17 cellular contexts compared by ENCODE assay signal in genomic region chr6:110953633-110954303, GRCh38. TPM values are rescaled to one million over a fixed set of nuclear protein-coding genes. Genes with fewer than 3 reads are reported as not detected.
DNase-seq lines count a peak whose midpoint lies in the region; ATAC-seq, FAIRE-seq and TF ChIP-seq lines count a peak whose summit lies in the region.
"Had no signal": no experiment of that assay in that cellular context is flagged by ENCODE, and none has a peak within 500 bp of the region (broad histone marks: within the 10 kb centered on the region; RNA-seq: fewer than 3 reads in every experiment).

No MANE protein-coding gene starts in this region.

- ATAC-seq in A549 (no peak), GM21717 (IDR thresholded peaks at IDR 0.05; ENCODE audit: unreplicated experiment) (no peak)
- ATAC-seq: HepG2 had no signal

- H3K27me3 ChIP-seq in Loucy (ENCODE audit: insufficient read depth, low read length, poor library complexity, severe bottlenecking) (no peaks in the 10 kb centered on the region), prostate gland (replicated peaks; ENCODE audit: insufficient read depth) (no peaks in the 10 kb centered on the region), left ventricle myocardium inferior (ENCODE audit: low read depth) (no peaks in the 10 kb centered on the region)
- H3K27me3 ChIP-seq: BLaER1 had no signal

- intact Hi-C loops in prostate gland (cut with DNase I), result loop anchor here (10.0 kb wide), 1 partner anchor 79 kb away; the partner anchor contains the start of gene AMD1
- intact Hi-C loops in left ventricle myocardium inferior (cut with micrococcal nuclease), result loop anchor here (10.0 kb wide), 1 partner anchor 419 kb away; no protein-coding TSS in a partner anchor

- no peaks in the 10 kb centered on the region for H4K20me1 ChIP-seq in Loucy (ENCODE audit: insufficient read depth, low read length, poor library complexity, severe bottlenecking)
- H4K20me1 ChIP-seq: BLaER1 had no signal

- no peaks in the 10 kb centered on the region for H3K9me2 ChIP-seq in Loucy (replicated peaks; ENCODE audit: low read depth, low read length)

- H3K36me3 ChIP-seq in Loucy (ENCODE audit: insufficient read depth, low read length) (no peaks in the 10 kb centered on the region), prostate gland (no peaks in the 10 kb centered on the region), left ventricle myocardium inferior (no peaks in the 10 kb centered on the region)
- H3K36me3 ChIP-seq: BLaER1 had no signal

- H3K4me2 ChIP-seq in A549 (no peak overlapping the region; the same call in 2 of the 3 replicates), Loucy (ENCODE audit: low read depth, low read length, poor library complexity, severe bottlenecking) (no peak overlapping the region)
- H3K4me2 ChIP-seq: BLaER1 had no signal

- H3K4me3 ChIP-seq in A549 (no peak overlapping the region), Loucy (ENCODE audit: low read length, poor library complexity, severe bottlenecking) (no peak overlapping the region), prostate gland (no peak overlapping the region), left ventricle myocardium inferior (no peak overlapping the region)
- H3K4me3 ChIP-seq: BLaER1 had no signal

- 90% methylated on average over 6 of the region's 6 CpGs for WGBS in A549 (ENCODE audit: missing lambda C conversion rate)
- WGBS in prostate gland, result 94% methylated on average over 6 of the region's 6 CpGs

- POLR2A ChIA-PET in A549 (lab: Yijun Ruan, JAX), result interaction anchor here (1.5 kb wide), 1 partner anchor 139 kb away, joined by 5 read pairs; the partner anchor contains the start of gene CDK19

- H2AFZ ChIP-seq in Loucy (ENCODE audit: low read length), result peak overlapping the region; percentile 61

- TF ChIP-seq EP300 in A549 (IDR thresholded peaks at IDR 0.05), result no peak

- FAIRE-seq in A549 (lab: Jason Lieb, UNC), result no peak
- FAIRE-seq: GM19239, HepG2, HTR-8/SVneo had no signal

- H3K4me1 ChIP-seq in A549 (peaks cover 55% of the 10 kb centered on the region), Loucy (ENCODE audit: insufficient read depth, low read length, poor library complexity, severe bottlenecking) (peaks cover 32% of the 10 kb centered on the region), prostate gland (replicated peaks) (no peaks in the 10 kb centered on the region), left ventricle myocardium inferior (peaks cover 7% of the 10 kb centered on the region)

- no peaks in the 10 kb centered on the region for H3F3A ChIP-seq in Loucy (ENCODE audit: low read depth)

- H3K9me3 ChIP-seq in A549 (no peaks in the 10 kb centered on the region), Loucy (ENCODE audit: insufficient read depth, low read depth, low read length) (no peaks in the 10 kb centered on the region), prostate gland (no peaks in the 10 kb centered on the region), left ventricle myocardium inferior (replicated peaks) (no peaks in the 10 kb centered on the region)
- H3K9me3 ChIP-seq: BLaER1 had no signal

- H3K79me2 ChIP-seq in Loucy (ENCODE audit: insufficient read depth, low read length), result peaks cover 16% of the 10 kb centered on the region

- CTCF ChIA-PET in A549 (lab: Yijun Ruan, JAX), result no interaction called here

- no peak for TF ChIP-seq POLR2A in A549 (IDR thresholded peaks at IDR 0.05; ENCODE audit: low read length)
- TF ChIP-seq POLR2A in prostate gland (IDR thresholded peaks at IDR 0.05), result no peak

- no peak for TF ChIP-seq RAD21 in A549 (conservative IDR thresholded peaks at IDR 0.05 in 1 of 2, IDR thresholded peaks at IDR 0.05 in 1 of 2)

- H3K27ac ChIP-seq in A549 (peak overlapping the region; percentile 91 to 95), VCaP (peak overlapping the region; percentile 99), prostate gland (peak overlapping the region; percentile 76 to 91), left ventricle myocardium inferior (replicated peaks) (no peak overlapping the region)
- H3K27ac ChIP-seq: BLaER1 had no signal

- TF ChIP-seq CTCF in A549 (IDR thresholded peaks at IDR 0.05) (no peak), Loucy (conservative IDR thresholded peaks at IDR 0.05; ENCODE audit: low read length) (no peak), VCaP (conservative IDR thresholded peaks at IDR 0.05) (no peak), prostate gland (IDR thresholded peaks at IDR 0.05) (no peak), left ventricle myocardium inferior (IDR thresholded peaks at IDR 0.05; ENCODE audit: borderline replicate concordance) (no peak)

- H3K9ac ChIP-seq in Loucy (ENCODE audit: low read depth, low read length, poor library complexity, severe bottlenecking), result no peak overlapping the region
- H3K9ac ChIP-seq: BLaER1 had no signal

- no peak for DNase-seq in A549 (ENCODE audit: low read depth in 1 of 2, low spot score in 1 of 2)
- no peak for DNase-seq in prostate gland (ENCODE audit: low spot score)
- no peak for DNase-seq in MV-4-11 (lab: John Stamatoyannopoulos, UW)
- no peak for DNase-seq in left ventricle myocardium inferior
- DNase-seq: AML-193; CD8-positive, alpha-beta memory T cell; DMS53; GF-D8; HCEC 1CT; HFFc6 had no signal

TF ChIP-seq in A549, 52 proteins besides CTCF, POLR2A, EP300 and RAD21:
- no peak for TF ChIP-seq HOXB13 (CRISPR knock-in tag; IDR thresholded peaks at IDR 0.05; ENCODE audit: low read depth)
- no peak for TF ChIP-seq ELK1 (IDR thresholded peaks at IDR 0.05; ENCODE audit: low read depth, low read length)
- TF ChIP-seq PHF8 (IDR thresholded peaks at IDR 0.05; ENCODE audit: borderline replicate concordance, low read depth), result no peak
- TF ChIP-seq KDM1A (IDR thresholded peaks at IDR 0.05; ENCODE audit: low read depth), result no peak
- no peak for TF ChIP-seq CEBPB (IDR thresholded peaks at IDR 0.05)
- TF ChIP-seq CBX8 (IDR thresholded peaks at IDR 0.05), result no peak
- TF ChIP-seq HES2 (IDR thresholded peaks at IDR 0.05), result no peak
- TF ChIP-seq FOSL2 (IDR thresholded peaks at IDR 0.05), result no peak
- TF ChIP-seq FOSL2 (CRISPR knock-in tag; IDR thresholded peaks at IDR 0.05), result no peak
- no peak for TF ChIP-seq NFE2L2 (conservative IDR thresholded peaks at IDR 0.05; ENCODE audit: low read length)
- no peak for TF ChIP-seq HOXB5 (CRISPR knock-in tag; IDR thresholded peaks at IDR 0.05)
- TF ChIP-seq FOXS1 (CRISPR knock-in tag; IDR thresholded peaks at IDR 0.05), result no peak
- TF ChIP-seq ZSCAN20 (CRISPR knock-in tag; IDR thresholded peaks at IDR 0.05), result no peak

RNA-seq across cellular contexts. Expression of gene GTF3C6, which starts 4.7 kb away (rescaled TPM):
- polyA plus RNA-seq in A549 (2011; rRNA removed) (59.9 and 105 TPM in 2 replicates), A549 (2017; fragmentation: RNase III; extraction: RNeasy Plus Mini Kit Qiagen cat#74134 plus additional on column Dnase treatment) (105 to 112 TPM (median 110 TPM) in 3 replicates)
- 22.5 and 34.3 TPM in 2 replicates for polyA plus RNA-seq in A549 (2012; cell fraction: cytosol; rRNA removed)
- polyA plus RNA-seq in A549 (2012; cell fraction: nucleus; rRNA removed), result 3.9 and 9.3 TPM in 2 replicates
- 5.4 and 7.6 TPM in 2 replicates for polyA minus RNA-seq in A549 (2011; rRNA and poly(A)+ RNA removed)
- total RNA-seq in prostate gland (10 to 100 TPM; 72.0 to 98.1 TPM), left ventricle myocardium inferior (102 TPM)

RNA-seq across cellular contexts. Expression of gene RPF2, which starts 28.1 kb away (rescaled TPM):
- polyA plus RNA-seq in A549 (2011; rRNA removed) (35.8 and 58.3 TPM in 2 replicates), A549 (2017; fragmentation: RNase III; extraction: RNeasy Plus Mini Kit Qiagen cat#74134 plus additional on column Dnase treatment) (26.5 to 35.8 TPM (median 26.8 TPM) in 3 replicates)
- polyA plus RNA-seq in A549 (2012; cell fraction: cytosol; rRNA removed), result 8.7 and 9.7 TPM in 2 replicates
- 3.2 and 6.0 TPM in 2 replicates for polyA plus RNA-seq in A549 (2012; cell fraction: nucleus; rRNA removed)
- polyA minus RNA-seq in A549 (2011; rRNA and poly(A)+ RNA removed), result 7.5 and 8.9 TPM in 2 replicates
- total RNA-seq in prostate gland (10 to 100 TPM; 18.6 to 19.1 TPM), left ventricle myocardium inferior (23.9 TPM)
